In genomic region chr20:1313236-1313964, GRCh38 we compare ENCODE assay signal across 1 cellular context.
TF ChIP-seq lines count a peak whose summit lies in the region.

No MANE protein-coding gene starts in this region.

TF ChIP-seq in HepG2, 621 proteins besides CTCF, POLR2A, EP300 and RAD21 (continues in another document):
- TF ChIP-seq KIAA2018 (CRISPR knock-in tag; IDR thresholded peaks at IDR 0.05; ENCODE audit: borderline replicate concordance) = no peak
- peak; percentile 72; the same call in 1 of the 2 replicates for TF ChIP-seq ZSCAN20 (CRISPR knock-in tag; IDR thresholded peaks at IDR 0.05; ENCODE audit: borderline replicate concordance)
- no peak for TF ChIP-seq MLX (CRISPR knock-in tag; IDR thresholded peaks at IDR 0.05)
- peak; percentile 56; the same call in 1 of the 2 replicates for TF ChIP-seq XBP1 (CRISPR knock-in tag; IDR thresholded peaks at IDR 0.05)
- peak; percentile 68; the same call in 1 of the 2 replicates for TF ChIP-seq HES4 (CRISPR knock-in tag; IDR thresholded peaks at IDR 0.05; ENCODE audit: borderline replicate concordance)
- peak; percentile 78 for TF ChIP-seq SRF (IDR thresholded peaks at IDR 0.05; ENCODE audit: low read depth, low read length)
- TF ChIP-seq HOMEZ (CRISPR knock-in tag; IDR thresholded peaks at IDR 0.05; ENCODE audit: low read depth) = 0 out of 2 replicates have a peak, but pooled peaks have one; percentile 44
- TF ChIP-seq ZFY (CRISPR knock-in tag; IDR thresholded peaks at IDR 0.05) = 0 out of 2 replicates have a peak, but pooled peaks have one; percentile 35
- TF ChIP-seq PITX1 (CRISPR knock-in tag; IDR thresholded peaks at IDR 0.05) = 0 out of 2 replicates have a peak, but pooled peaks have one; percentile 22
- TF ChIP-seq NCOA5 (CRISPR knock-in tag; IDR thresholded peaks at IDR 0.05) = 0 out of 2 replicates have a peak, but pooled peaks have one; percentile 33
- no peak for TF ChIP-seq MTA1 (CRISPR knock-in tag; IDR thresholded peaks at IDR 0.05; ENCODE audit: borderline replicate concordance)
- TF ChIP-seq ZNF232 (CRISPR knock-in tag; IDR thresholded peaks at IDR 0.05; ENCODE audit: borderline replicate concordance) = 0 out of 2 replicates have a peak, but pooled peaks have one; percentile 25
- TF ChIP-seq ZFAT (CRISPR knock-in tag; conservative IDR thresholded peaks at IDR 0.05) = 0 out of 2 replicates have a peak, but pooled peaks have one; percentile 46
- TF ChIP-seq, protein P1, sequence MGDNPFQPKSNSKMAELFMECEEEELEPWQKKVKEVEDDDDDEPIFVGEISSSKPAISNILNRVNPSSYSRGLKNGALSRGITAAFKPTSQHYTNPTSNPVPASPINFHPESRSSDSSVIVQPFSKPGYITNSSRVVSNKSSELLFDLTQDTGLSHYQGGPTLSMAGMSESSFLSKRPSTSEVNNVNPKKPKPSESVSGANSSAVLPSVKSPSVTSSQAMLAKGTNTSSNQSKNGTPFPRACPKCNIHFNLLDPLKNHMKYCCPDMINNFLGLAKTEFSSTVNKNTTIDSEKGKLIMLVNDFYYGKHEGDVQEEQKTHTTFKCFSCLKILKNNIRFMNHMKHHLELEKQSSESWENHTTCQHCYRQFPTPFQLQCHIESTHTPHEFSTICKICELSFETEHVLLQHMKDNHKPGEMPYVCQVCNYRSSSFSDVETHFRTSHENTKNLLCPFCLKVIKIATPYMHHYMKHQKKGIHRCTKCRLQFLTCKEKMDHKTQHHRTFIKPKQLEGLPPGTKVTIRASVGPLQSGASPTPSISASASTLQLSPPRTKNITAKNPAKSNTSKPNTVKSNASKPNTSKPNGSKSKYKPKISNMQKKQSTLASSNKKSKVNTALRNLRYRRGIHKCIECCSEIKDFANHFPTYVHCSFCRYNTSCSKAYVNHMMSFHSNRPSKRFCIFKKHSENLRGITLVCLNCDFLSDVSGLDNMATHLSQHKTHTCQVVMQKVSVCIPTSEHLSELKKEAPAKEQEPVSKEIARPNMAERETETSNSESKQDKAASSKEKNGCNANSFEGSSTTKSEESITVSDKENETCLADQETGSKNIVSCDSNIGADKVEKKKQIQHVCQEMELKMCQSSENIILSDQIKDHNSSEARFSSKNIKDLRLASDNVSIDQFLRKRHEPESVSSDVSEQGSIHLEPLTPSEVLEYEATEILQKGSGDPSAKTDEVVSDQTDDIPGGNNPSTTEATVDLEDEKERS (CRISPR knock-in tag; IDR thresholded peaks at IDR 0.05) = 0 out of 2 replicates have a peak, but pooled peaks have one; percentile 22
- TF ChIP-seq, protein P2, sequence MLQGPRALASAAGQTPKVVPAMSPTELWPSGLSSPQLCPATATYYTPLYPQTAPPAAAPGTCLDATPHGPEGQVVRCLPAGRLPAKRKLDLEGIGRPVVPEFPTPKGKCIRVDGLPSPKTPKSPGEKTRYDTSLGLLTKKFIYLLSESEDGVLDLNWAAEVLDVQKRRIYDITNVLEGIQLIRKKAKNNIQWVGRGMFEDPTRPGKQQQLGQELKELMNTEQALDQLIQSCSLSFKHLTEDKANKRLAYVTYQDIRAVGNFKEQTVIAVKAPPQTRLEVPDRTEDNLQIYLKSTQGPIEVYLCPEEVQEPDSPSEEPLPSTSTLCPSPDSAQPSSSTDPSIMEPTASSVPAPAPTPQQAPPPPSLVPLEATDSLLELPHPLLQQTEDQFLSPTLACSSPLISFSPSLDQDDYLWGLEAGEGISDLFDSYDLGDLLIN (CRISPR knock-in tag; IDR thresholded peaks at IDR 0.05; ENCODE audit: borderline replicate concordance) = no peak
- TF ChIP-seq ZNF225 (CRISPR knock-in tag; IDR thresholded peaks at IDR 0.05) = peak; percentile 72
- 0 out of 2 replicates have a peak, but pooled peaks have one; percentile 21 for TF ChIP-seq CEBPG (CRISPR knock-in tag; IDR thresholded peaks at IDR 0.05)
- TF ChIP-seq SMAD1 (CRISPR knock-in tag; IDR thresholded peaks at IDR 0.05; ENCODE audit: borderline replicate concordance, low read depth) = peak; percentile 70; the same call in 1 of the 2 replicates
- peak; percentile 43 for TF ChIP-seq FOSL2 (CRISPR knock-in tag; IDR thresholded peaks at IDR 0.05)
- no peak for TF ChIP-seq SIX1 (CRISPR knock-in tag; IDR thresholded peaks at IDR 0.05; ENCODE audit: borderline replicate concordance)
- 0 out of 2 replicates have a peak, but pooled peaks have one; percentile 56 for TF ChIP-seq ELF3 (CRISPR knock-in tag; IDR thresholded peaks at IDR 0.05)
- TF ChIP-seq NFIC (IDR thresholded peaks at IDR 0.05; ENCODE audit: low read length) = no peak
- 0 out of 2 replicates have a peak, but pooled peaks have one; percentile 41 for TF ChIP-seq MLXIP (CRISPR knock-in tag; IDR thresholded peaks at IDR 0.05; ENCODE audit: borderline replicate concordance)
- 0 out of 2 replicates have a peak, but pooled peaks have one; percentile 70 for TF ChIP-seq MATR3 (CRISPR knock-in tag; IDR thresholded peaks at IDR 0.05)
- 0 out of 2 replicates have a peak, but pooled peaks have one; percentile 18 for TF ChIP-seq FOXJ3 (CRISPR knock-in tag; IDR thresholded peaks at IDR 0.05; ENCODE audit: borderline replicate concordance)
- TF ChIP-seq, protein P3, sequence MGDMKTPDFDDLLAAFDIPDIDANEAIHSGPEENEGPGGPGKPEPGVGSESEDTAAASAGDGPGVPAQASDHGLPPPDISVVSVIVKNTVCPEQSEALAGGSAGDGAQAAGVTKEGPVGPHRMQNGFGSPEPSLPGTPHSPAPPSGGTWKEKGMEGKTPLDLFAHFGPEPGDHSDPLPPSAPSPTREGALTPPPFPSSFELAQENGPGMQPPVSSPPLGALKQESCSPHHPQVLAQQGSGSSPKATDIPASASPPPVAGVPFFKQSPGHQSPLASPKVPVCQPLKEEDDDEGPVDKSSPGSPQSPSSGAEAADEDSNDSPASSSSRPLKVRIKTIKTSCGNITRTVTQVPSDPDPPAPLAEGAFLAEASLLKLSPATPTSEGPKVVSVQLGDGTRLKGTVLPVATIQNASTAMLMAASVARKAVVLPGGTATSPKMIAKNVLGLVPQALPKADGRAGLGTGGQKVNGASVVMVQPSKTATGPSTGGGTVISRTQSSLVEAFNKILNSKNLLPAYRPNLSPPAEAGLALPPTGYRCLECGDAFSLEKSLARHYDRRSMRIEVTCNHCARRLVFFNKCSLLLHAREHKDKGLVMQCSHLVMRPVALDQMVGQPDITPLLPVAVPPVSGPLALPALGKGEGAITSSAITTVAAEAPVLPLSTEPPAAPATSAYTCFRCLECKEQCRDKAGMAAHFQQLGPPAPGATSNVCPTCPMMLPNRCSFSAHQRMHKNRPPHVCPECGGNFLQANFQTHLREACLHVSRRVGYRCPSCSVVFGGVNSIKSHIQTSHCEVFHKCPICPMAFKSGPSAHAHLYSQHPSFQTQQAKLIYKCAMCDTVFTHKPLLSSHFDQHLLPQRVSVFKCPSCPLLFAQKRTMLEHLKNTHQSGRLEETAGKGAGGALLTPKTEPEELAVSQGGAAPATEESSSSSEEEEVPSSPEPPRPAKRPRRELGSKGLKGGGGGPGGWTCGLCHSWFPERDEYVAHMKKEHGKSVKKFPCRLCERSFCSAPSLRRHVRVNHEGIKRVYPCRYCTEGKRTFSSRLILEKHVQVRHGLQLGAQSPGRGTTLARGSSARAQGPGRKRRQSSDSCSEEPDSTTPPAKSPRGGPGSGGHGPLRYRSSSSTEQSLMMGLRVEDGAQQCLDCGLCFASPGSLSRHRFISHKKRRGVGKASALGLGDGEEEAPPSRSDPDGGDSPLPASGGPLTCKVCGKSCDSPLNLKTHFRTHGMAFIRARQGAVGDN (CRISPR knock-in tag; IDR thresholded peaks at IDR 0.05) = peak; percentile 45; the same call in 1 of the 2 replicates
- no peak for TF ChIP-seq TRIM24 (CRISPR knock-in tag; IDR thresholded peaks at IDR 0.05)
- peak; percentile 71; the same call in 1 of the 2 replicates for TF ChIP-seq ZNF580 (CRISPR knock-in tag; IDR thresholded peaks at IDR 0.05; ENCODE audit: borderline replicate concordance, low read depth)
- peak; percentile 56 for TF ChIP-seq PTBP1 (IDR thresholded peaks at IDR 0.05; ENCODE audit: low read depth, low read length, poor library complexity, severe bottlenecking)
- no peak for TF ChIP-seq ARHGAP35 (CRISPR knock-in tag; IDR thresholded peaks at IDR 0.05; ENCODE audit: borderline replicate concordance)
- no peak for TF ChIP-seq GFI1 (CRISPR knock-in tag; IDR thresholded peaks at IDR 0.05; ENCODE audit: borderline replicate concordance)
- TF ChIP-seq ISL2 (CRISPR knock-in tag; IDR thresholded peaks at IDR 0.05) = peak; percentile 36; the same call in 1 of the 2 replicates
- 0 out of 2 replicates have a peak, but pooled peaks have one; percentile 36 for TF ChIP-seq ZNF839 (CRISPR knock-in tag; IDR thresholded peaks at IDR 0.05; ENCODE audit: borderline replicate concordance)
